Comparison of ENCODE assay signal across 1 cellular context in genomic region chr20:34888468-34888867, GRCh38.
TF ChIP-seq lines count a peak whose summit lies in the region.

No MANE protein-coding gene starts in this region.

TF ChIP-seq in K562, 482 proteins besides CTCF, POLR2A, EP300 and RAD21 (continues in another document):
- TF ChIP-seq MYNN (IDR thresholded peaks at IDR 0.05) (0 out of 2 replicates have a peak, but pooled peaks have one; percentile 23), MYNN (CRISPR knock-in tag; IDR thresholded peaks at IDR 0.05) (no peak), EP400 (IDR thresholded peaks at IDR 0.05) (peak; percentile 50; the same call in 1 of the 2 replicates), HMGXB4 (CRISPR knock-in tag; IDR thresholded peaks at IDR 0.05) (no peak), HDAC3 (IDR thresholded peaks at IDR 0.05; ENCODE audit: borderline replicate concordance, partially characterized antibody) (peak; percentile 18), TAL1 (IDR thresholded peaks at IDR 0.05) (peak; percentile 83), NCOA2 (IDR thresholded peaks at IDR 0.05; ENCODE audit: partially characterized antibody in 2 of 2) (no peak), RNF2 (IDR thresholded peaks at IDR 0.05) (no peak), ZBTB34 (CRISPR knock-in tag; IDR thresholded peaks at IDR 0.05) (no peak), ATF7 (IDR thresholded peaks at IDR 0.05) (peak; percentile 42; the same call in 1 of the 2 replicates), ZBTB49 (CRISPR knock-in tag; IDR thresholded peaks at IDR 0.05; ENCODE audit: borderline replicate concordance) (no peak), RERE (CRISPR knock-in tag; IDR thresholded peaks at IDR 0.05; ENCODE audit: borderline replicate concordance) (no peak), POLR2B (IDR thresholded peaks at IDR 0.05; ENCODE audit: low read depth, partially characterized antibody) (no peak), POLR2H (tag; IDR thresholded peaks at IDR 0.05; ENCODE audit: low read depth) (no peak), HSF4 (CRISPR knock-in tag; IDR thresholded peaks at IDR 0.05; ENCODE audit: borderline replicate concordance) (no peak; the same call in 1 of the 2 replicates), STAT5A (IDR thresholded peaks at IDR 0.05; ENCODE audit: borderline replicate concordance, low read length) (0 out of 2 replicates have a peak, but pooled peaks have one; percentile 30), GMEB1 (CRISPR knock-in tag; IDR thresholded peaks at IDR 0.05) (no peak), POLR2AphosphoS2 (IDR thresholded peaks at IDR 0.05; ENCODE audit: low read length) (peak; percentile 67; the same call in 1 of the 2 replicates), SRSF1 (IDR thresholded peaks at IDR 0.05; ENCODE audit: low read depth, low read length) (no peak), GATAD2A (IDR thresholded peaks at IDR 0.05) (no peak), ZHX1 (conservative IDR thresholded peaks at IDR 0.05; ENCODE audit: low read length) (no peak), PHTF2 (CRISPR knock-in tag; IDR thresholded peaks at IDR 0.05) (no peak), HNRNPLL (IDR thresholded peaks at IDR 0.05; ENCODE audit: low read depth, low read length, poor library complexity, severe bottlenecking) (no peak), ZKSCAN3 (CRISPR knock-in tag; IDR thresholded peaks at IDR 0.05) (no peak), KDM1A (IDR thresholded peaks at IDR 0.05) (peak; percentile 79 to 83), MTA3 (IDR thresholded peaks at IDR 0.05; ENCODE audit: borderline replicate concordance) (no peak), PATZ1 (CRISPR knock-in tag; IDR thresholded peaks at IDR 0.05; ENCODE audit: borderline replicate concordance) (no peak), CHAMP1 (IDR thresholded peaks at IDR 0.05) (0 out of 2 replicates have a peak, but pooled peaks have one; percentile 51), ZNF174 (CRISPR knock-in tag; IDR thresholded peaks at IDR 0.05) (no peak), MYBL2 (IDR thresholded peaks at IDR 0.05; ENCODE audit: low read depth) (no peak), MYBL2 (CRISPR knock-in tag; IDR thresholded peaks at IDR 0.05; ENCODE audit: borderline replicate concordance) (no peak), ELK1 (CRISPR knock-in tag; IDR thresholded peaks at IDR 0.05) (no peak), ZNF639 (CRISPR knock-in tag; conservative IDR thresholded peaks at IDR 0.05 in 1 of 2, IDR thresholded peaks at IDR 0.05 in 1 of 2) (peak in 1 of 2 experiments; percentile 35; a peak in 1 of 4 replicates), ZNF699 (CRISPR knock-in tag; IDR thresholded peaks at IDR 0.05; ENCODE audit: insufficient replicate concordance) (no peak), ZNF57 (CRISPR knock-in tag; IDR thresholded peaks at IDR 0.05) (no peak)
